ENCODE assay signal across 9 cellular contexts in the genomic region with DNA sequence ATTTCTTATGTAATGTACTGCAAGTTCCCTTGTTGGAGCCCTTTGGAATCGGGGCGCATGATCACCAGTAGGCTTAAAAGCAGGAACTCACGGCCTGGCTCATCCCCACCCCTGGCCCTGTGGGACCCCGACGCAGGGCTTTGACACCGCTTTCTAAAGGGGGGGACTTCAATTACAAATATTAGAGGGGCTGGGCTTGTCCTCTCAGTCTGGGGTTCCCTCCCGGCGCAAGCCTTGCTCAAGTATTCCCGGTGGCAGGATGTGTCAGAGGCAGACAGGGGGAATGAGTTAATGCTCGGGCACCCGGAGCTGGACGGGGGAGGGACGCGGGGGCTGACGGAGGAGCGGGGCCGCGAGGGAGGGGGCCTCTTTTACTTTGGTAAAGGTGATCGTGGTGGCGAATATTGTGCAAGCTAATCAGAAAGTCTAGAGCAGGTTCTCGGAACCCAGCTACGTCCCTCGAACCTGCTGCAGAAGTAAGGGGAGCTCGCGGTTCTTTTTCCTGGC. TPM values are rescaled to one million over a fixed set of nuclear protein-coding genes. Genes with fewer than 3 reads are reported as not detected.
DNase-seq lines count a peak whose midpoint lies in the region; ATAC-seq and TF ChIP-seq lines count a peak whose summit lies in the region.
"Had no signal": no experiment of that assay in that cellular context is flagged by ENCODE, and none has a peak within 500 bp of the region (broad histone marks: within the 10 kb centered on the region; RNA-seq: fewer than 3 reads in every experiment).

No MANE protein-coding gene starts in this region.

- ATAC-seq in memory B cell (ENCODE audit: low read depth): peak; percentile 17
- ATAC-seq: HCT116 had no signal

- POLR2A ChIA-PET in BJ (lab: Charles Lee): no interaction called here

- H3K27me3 Mint-ChIP-seq in memory B cell (peaks cover 17% of the 10 kb centered on the region), type B pancreatic cell (peaks cover 97% of the 10 kb centered on the region)

- peaks cover 22% of the 10 kb centered on the region for H3K4me1 Mint-ChIP-seq in memory B cell
- H3K4me1 Mint-ChIP-seq in type B pancreatic cell (ENCODE audit: unreplicated experiment): peaks cover 9% of the 10 kb centered on the region

- H3K27ac Mint-ChIP-seq in memory B cell: no peak overlapping the region
- H3K27ac Mint-ChIP-seq in type B pancreatic cell: no peak overlapping the region

- H3K4me3 ChIP-seq in BJ (ENCODE audit: low read depth, low read length) (peak overlapping the region; percentile 31; the same call in 1 of the 2 replicates), MG63 (peak overlapping the region; percentile 46)

- H3K36me3 ChIP-seq in BJ (ENCODE audit: control insufficient read depth, insufficient read depth, low read length) (no peaks in the 10 kb centered on the region), MG63 (no peaks in the 10 kb centered on the region)

- no peaks in the 10 kb centered on the region for H3K9me3 ChIP-seq in MG63

- H3K36me3 Mint-ChIP-seq in memory B cell: no peaks in the 10 kb centered on the region
- H3K36me3 Mint-ChIP-seq in type B pancreatic cell: no peaks in the 10 kb centered on the region

- CTCF ChIA-PET in BJ (lab: Yijun Ruan, JAX): interaction anchor here (1.2 kb wide), 1 partner anchor 12 kb away, joined by 3 read pairs; no protein-coding TSS in a partner anchor

- DNase-seq in BJ (ENCODE audit: low read depth) (no peak), MG63 (no peak), memory B cell (ENCODE audit: low spot score in 2 of 2) (no peak), type B pancreatic cell (ENCODE audit: extremely low spot score, unreplicated experiment) (no peak), GM19238 (ENCODE audit: insufficient read length, low spot score) (no peak), NCI-H1105 treated with DMSO at 0.1 percent for 48 hours (lab: John Stamatoyannopoulos, UW) (no peak), mucosa of gallbladder (ENCODE audit: low spot score) (no peak)

- H3K27me3 ChIP-seq in BJ (ENCODE audit: control insufficient read depth, insufficient read depth, low read length) (peaks cover 16% of the 10 kb centered on the region), MG63 (peaks cover 30% of the 10 kb centered on the region)

- H3K9me3 Mint-ChIP-seq in memory B cell: no peaks in the 10 kb centered on the region
- H3K9me3 Mint-ChIP-seq in type B pancreatic cell: no peaks in the 10 kb centered on the region

- H3K4me3 Mint-ChIP-seq in memory B cell: peak overlapping the region; percentile 68
- H3K4me3 Mint-ChIP-seq in type B pancreatic cell: peak overlapping the region; percentile 81

- peak overlapping the region; percentile 31 for H3K27ac ChIP-seq in cingulate gyrus (ENCODE audit: low read depth, low read length)

- TF ChIP-seq CTCF in BJ (IDR thresholded peaks at IDR 0.05; ENCODE audit: insufficient read depth, low read depth, low read length): no peak
- TF ChIP-seq CTCF in type B pancreatic cell (conservative IDR thresholded peaks at IDR 0.05): no peak

RNA-seq across cellular contexts. Expression of gene FGF14, which starts 1.2 kb away (rescaled TPM):
- polyA plus RNA-seq in BJ (2011; rRNA removed): 0.01 TPM in 2 replicates
- polyA minus RNA-seq in BJ (2011; rRNA and poly(A)+ RNA removed): not detected in 2 replicates
- total RNA-seq in MG63 (2014; rRNA removed; shearing (Covaris generic); ENCODE audit: low replicate concordance): not detected in 2 replicates
- total RNA-seq in type B pancreatic cell (ENCODE audit: low replicate concordance) (4.2 and 6.7 TPM in 2 replicates), mucosa of gallbladder (1.5 TPM)
